In the genomic region with DNA sequence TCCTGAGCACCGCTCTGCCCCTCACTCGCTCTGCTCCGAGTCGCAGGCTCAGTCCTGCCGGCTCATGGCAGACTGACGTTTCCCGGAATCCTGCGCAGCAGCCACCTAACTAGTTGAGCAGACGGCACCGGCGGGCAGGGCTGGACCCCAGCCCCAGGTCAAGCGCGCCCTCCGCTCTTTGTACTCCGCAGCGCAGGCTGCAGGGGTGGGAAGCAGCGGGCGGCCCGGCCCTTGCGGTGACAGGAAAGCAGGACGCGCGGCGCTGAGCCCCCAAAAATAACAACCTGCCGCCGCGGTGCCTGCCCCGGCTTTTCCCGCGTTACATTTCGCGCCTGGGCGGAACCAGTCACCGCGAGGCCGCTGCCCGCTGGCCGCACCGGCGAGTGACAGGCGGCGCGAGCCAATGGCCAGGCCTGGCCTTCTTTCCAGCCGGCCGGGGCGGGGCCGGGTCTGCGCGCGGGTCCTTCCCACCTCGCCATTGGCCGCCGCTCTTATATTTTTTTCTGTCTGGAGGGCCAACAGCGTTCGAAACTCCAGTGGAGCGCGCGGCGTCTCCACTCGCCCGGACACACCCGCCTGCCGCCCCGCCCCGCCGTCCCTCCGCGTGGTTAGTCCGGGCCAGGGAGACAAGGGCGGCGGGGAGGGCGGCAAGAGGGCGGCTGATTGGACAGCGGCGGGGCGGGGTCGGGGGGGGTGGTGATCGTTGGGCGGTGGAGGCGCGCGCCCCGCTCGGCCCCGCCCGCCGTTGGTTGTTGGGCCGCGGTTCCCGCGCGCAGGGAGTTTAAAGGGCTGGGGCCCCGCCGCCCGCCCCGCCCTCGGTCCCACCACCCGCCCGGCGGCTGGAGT, we compare ENCODE assay signal across 8 cellular contexts. TPM values are rescaled to one million over a fixed set of nuclear protein-coding genes. Genes with fewer than 3 reads are reported as not detected.
DNase-seq lines count a peak whose midpoint lies in the region; ATAC-seq lines count a peak whose summit lies in the region.

A gene (minus strand): TSS at position 297 of the 846 bp plus-strand sequence. CDS start 338 bp downstream, outside the sequence.

- H3K27ac Mint-ChIP-seq in effector memory CD8-positive, alpha-beta T cell: peak within 1 kb of the TSS; percentile 91 to 95

- ATAC-seq in GM21390 (IDR thresholded peaks at IDR 0.05; ENCODE audit: unreplicated experiment): peak; percentile 64
- peak; percentile 69 for ATAC-seq in effector memory CD8-positive, alpha-beta T cell (replicated peaks)

- H3K4me3 Mint-ChIP-seq in effector memory CD8-positive, alpha-beta T cell: peak within 1 kb of the TSS; percentile 84 to 92

- DNase-seq in Caki2 (ENCODE audit: low read depth): peak; percentile 99
- DNase-seq in HUDEP-2 (lab: John Stamatoyannopoulos, UW; ENCODE audit: unreplicated experiment in 76 of 76): peak in 75 of 76 experiments; percentile 70 to 99 (median 95)
- peak; percentile 98 for DNase-seq in NOMO-1 treated with dmso at 0.1 percent for 144 hours (lab: John Stamatoyannopoulos, UW; ENCODE audit: unreplicated experiment)
- peak; percentile 79 to 93 (median 82) for DNase-seq in activated CD8-positive, alpha-beta memory T cell treated with anti-CD3 and anti-CD28 coated beads for 48 hours (ENCODE audit: low read depth in 2 of 3, low spot score in 2 of 3)
- peak; percentile 74 to 88 (median 85) for DNase-seq in effector memory CD8-positive, alpha-beta T cell
- DNase-seq in mesenteric fat pad (ENCODE audit: low spot score): peak; percentile 98
- DNase-seq in stimulated activated CD8-positive, alpha-beta memory T cell treated with anti-CD3 and anti-CD28 coated beads, Interleukin-15, amount 100 ng/mL, for 1 hour (ENCODE audit: low read depth): peak; percentile 74

- H3K27me3 Mint-ChIP-seq in effector memory CD8-positive, alpha-beta T cell: no peaks in the 10 kb centered on the region

- peaks cover 23% of the 10 kb centered on the region for H3K36me3 Mint-ChIP-seq in effector memory CD8-positive, alpha-beta T cell (ENCODE audit: insufficient read depth)

- in situ Hi-C loops in Caki2 (cut with HindIII; ENCODE audit: low pct_unique_long_range_greater_than_20kb, low sequenced_read_pairs): no loop called here

- peaks cover 28 to 41% of the 10 kb centered on the region in 2 donors for H3K4me1 Mint-ChIP-seq in effector memory CD8-positive, alpha-beta T cell (ENCODE audit: low read depth in 2 of 2)

- H3K9me3 Mint-ChIP-seq in effector memory CD8-positive, alpha-beta T cell: no peaks in the 10 kb centered on the region

RNA-seq across cellular contexts. Expression of the gene that starts here (rescaled TPM):
- total RNA-seq in Caki2 (2014; rRNA removed; shearing (Covaris generic); ENCODE audit: low replicate concordance): 19.7 and 22.4 TPM in 2 replicates
- total RNA-seq in mesenteric fat pad: 0.71 TPM

Comparison
In these comparisons a context has a peak if more than half of its experiments do, and no peak if none do; other contexts are left out.
1. Peak in every context shown above with its lines: DNase-seq and ATAC-seq.
2. RNA of the gene that starts here (total RNA-seq): 19.7 to 22.4 TPM in Caki2; 0.71 TPM in mesenteric fat pad (single experiment); every median in the first group is over 10 times any median in the second.
3. Peak in DNase-seq in mesenteric fat pad; RNA of the gene not detected or under 1 TPM.